In genomic region chr5:137465930-137466329, GRCh38 we compare ENCODE assay signal across 22 cellular contexts. TPM values are rescaled to one million over a fixed set of nuclear protein-coding genes. Genes with fewer than 3 reads are reported as not detected.
A peak's percentile ranks its signal among the peaks of the same experiment; 100 is the strongest.
DNase-seq lines count a peak whose midpoint lies in the region; TF ChIP-seq lines count a peak whose summit lies in the region.
"Had no signal": no experiment of that assay in that cellular context is flagged by ENCODE, and none has a peak within 500 bp of the region (broad histone marks: within the 10 kb centered on the region; RNA-seq: fewer than 3 reads in every experiment).

No MANE protein-coding gene starts in this region.

- H3K27me3 ChIP-seq in dorsolateral prefrontal cortex, result no peaks in the 10 kb centered on the region
- no peaks in the 10 kb centered on the region for H3K27me3 ChIP-seq in tibial artery
- peaks cover 6% of the 10 kb centered on the region for H3K27me3 ChIP-seq in WERI-Rb-1 (ENCODE audit: insufficient read depth, low read depth, severe bottlenecking)
- H3K27me3 ChIP-seq: BE2C had no signal

- no peak overlapping the region for H3K4me3 ChIP-seq in dorsolateral prefrontal cortex
- H3K4me3 ChIP-seq in tibial artery, result no peak overlapping the region
- no peak overlapping the region for H3K4me3 ChIP-seq in WERI-Rb-1 (ENCODE audit: low read depth, low read length)
- H3K4me3 ChIP-seq: GM12878 had no signal

- intact Hi-C loops in dorsolateral prefrontal cortex (cut with DNase I), result loop anchor here in 1 of 2 donors (10.0 kb wide), 1 partner anchor 121 kb away; no protein-coding TSS in a partner anchor
- intact Hi-C loops in tibial artery (cut with DNase I; ENCODE audit: low total_unique reads), result no loop called here

- H3K9me3 ChIP-seq in tibial artery, result no peaks in the 10 kb centered on the region
- H3K9me3 ChIP-seq in WERI-Rb-1 (ENCODE audit: severe bottlenecking), result no peaks in the 10 kb centered on the region
- H3K9me3 ChIP-seq: BE2C had no signal

- H3K27ac ChIP-seq in angular gyrus (ENCODE audit: low read depth, low read length), result peak overlapping the region; percentile 83
- peak overlapping the region in 58 of 59 donors; percentile 6 to 100 (median 96) for H3K27ac ChIP-seq in dorsolateral prefrontal cortex
- peak overlapping the region; percentile 19 to 32 for H3K27ac ChIP-seq in tibial artery
- H3K27ac ChIP-seq in WERI-Rb-1, result no peak overlapping the region

- TF ChIP-seq CTCF in dorsolateral prefrontal cortex (IDR thresholded peaks at IDR 0.05 in 54 of 56, conservative IDR thresholded peaks at IDR 0.05 in 2 of 56; ENCODE audit: low read depth in 1 of 56, partially characterized antibody in 56 of 56), result no peak
- TF ChIP-seq CTCF in tibial artery (IDR thresholded peaks at IDR 0.05), result no peak
- no peak for TF ChIP-seq CTCF in WERI-Rb-1 (IDR thresholded peaks at IDR 0.05; ENCODE audit: low read depth, low read length)

- H3K36me3 ChIP-seq in tibial artery (no peaks in the 10 kb centered on the region), WERI-Rb-1 (no peaks in the 10 kb centered on the region)
- H3K36me3 ChIP-seq: BE2C had no signal

- peaks cover 0 to 14% (median 0%) of the 10 kb centered on the region in 4 donors for H3K4me1 ChIP-seq in tibial artery
- H3K4me1 ChIP-seq: BE2C had no signal

- no peak for DNase-seq in dorsolateral prefrontal cortex
- peak; percentile 22 for DNase-seq in medulla oblongata (ENCODE audit: extremely low spot score)
- no peak for DNase-seq in tibial artery
- no peak for DNase-seq in WERI-Rb-1
- no peak for DNase-seq in KG1 (lab: John Stamatoyannopoulos, UW)
- DNase-seq in NCI-H128 (lab: John Stamatoyannopoulos, UW; ENCODE audit: unreplicated experiment), result no peak
- DNase-seq: ACHN; BE2C; C1 segment of cervical spinal cord; CD4-positive, CD25-positive, alpha-beta regulatory T cell; CD8-positive, alpha-beta memory T cell; COR-L47; DMS 273 treated with DMSO at 0.1 percent for 48 hours; DMS53; DND-41; EL; GOT3; H7; HFFc6 had no signal

RNA-seq across cellular contexts. Expression of gene SPOCK1, which starts 33.2 kb away (rescaled TPM):
- total RNA-seq in dorsolateral prefrontal cortex, result 100 to 1,000 TPM; 164 to 817 (median 487) TPM
- total RNA-seq: CD8-positive, alpha-beta memory T cell; G401 had no signal
